1 cellular context compared by ENCODE assay signal in genomic region chr1:81414417-81415087, GRCh38.
TF ChIP-seq lines count a peak whose summit lies in the region.

No MANE protein-coding gene starts in this region.

TF ChIP-seq in GM23338, 12 proteins besides CTCF, POLR2A, EP300 and RAD21 (continued from another document):
- TF ChIP-seq ZNF462 (CRISPR knock-in tag; IDR thresholded peaks at IDR 0.05) (peak; percentile 91), ZNF114 (CRISPR knock-in tag; IDR thresholded peaks at IDR 0.05) (no peak), STAT1 (IDR thresholded peaks at IDR 0.05; ENCODE audit: unreplicated experiment) (no peak), ETS1 (IDR thresholded peaks at IDR 0.05) (peak; percentile 59; the same call in 1 of the 2 replicates), CREB1 (CRISPR knock-in tag; IDR thresholded peaks at IDR 0.05; ENCODE audit: low read depth) (0 out of 2 replicates have a peak, but pooled peaks have one; percentile 18)
